8 cellular contexts compared by ENCODE assay signal in the genomic region with DNA sequence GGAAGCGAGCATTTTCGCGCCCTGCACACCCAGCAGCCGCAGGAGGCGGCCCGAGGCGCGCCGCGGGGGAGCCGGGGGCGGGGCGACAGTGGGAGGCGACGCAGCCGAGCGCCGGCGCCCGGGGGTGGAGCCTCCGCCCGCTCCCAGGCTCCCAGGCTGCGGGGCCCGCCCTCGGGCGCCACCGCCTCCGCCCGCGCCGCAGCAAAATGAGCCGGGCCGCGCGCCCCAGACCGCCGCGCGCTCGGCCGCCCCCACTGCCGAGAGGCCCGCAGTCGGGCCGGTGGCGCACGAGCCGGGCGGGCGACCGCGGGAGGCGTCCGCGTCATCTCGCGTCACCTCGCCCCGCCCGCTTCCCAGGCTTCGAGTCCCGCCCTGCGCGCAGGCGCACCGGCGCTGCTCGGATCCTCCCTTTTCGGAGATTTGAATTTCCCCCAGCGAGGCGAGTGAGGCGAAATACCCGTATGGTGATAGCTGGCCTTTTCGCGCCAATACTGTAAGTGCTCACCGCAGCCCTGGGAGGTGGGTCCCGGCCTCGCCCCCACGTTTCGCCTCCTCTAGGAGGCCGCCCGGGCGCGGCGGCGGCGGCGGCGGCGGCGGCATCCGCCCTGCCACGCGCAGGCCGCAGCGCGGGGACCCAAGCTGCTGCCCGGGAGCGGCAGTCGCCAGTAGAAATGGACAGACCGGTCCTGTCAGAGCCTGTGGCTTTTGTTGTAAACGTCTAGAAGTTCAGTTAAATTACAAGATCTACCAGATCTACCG. TPM values are rescaled to one million over a fixed set of nuclear protein-coding genes. Genes with fewer than 3 reads are reported as not detected.
DNase-seq lines count a peak whose midpoint lies in the region; ATAC-seq and TF ChIP-seq lines count a peak whose summit lies in the region.

A gene with protein sequence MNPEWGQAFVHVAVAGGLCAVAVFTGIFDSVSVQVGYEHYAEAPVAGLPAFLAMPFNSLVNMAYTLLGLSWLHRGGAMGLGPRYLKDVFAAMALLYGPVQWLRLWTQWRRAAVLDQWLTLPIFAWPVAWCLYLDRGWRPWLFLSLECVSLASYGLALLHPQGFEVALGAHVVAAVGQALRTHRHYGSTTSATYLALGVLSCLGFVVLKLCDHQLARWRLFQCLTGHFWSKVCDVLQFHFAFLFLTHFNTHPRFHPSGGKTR (plus strand): TSS at position 387 of the 759 bp plus-strand sequence. CDS start 9,309 bp downstream, outside the sequence.

- peak; percentile 31 for ATAC-seq in GM18508 (IDR thresholded peaks at IDR 0.05; ENCODE audit: insufficient read depth, unreplicated experiment)
- peak; percentile 44 for ATAC-seq in HG02973 (IDR thresholded peaks at IDR 0.05; ENCODE audit: unreplicated experiment)
- ATAC-seq in right cardiac atrium: peak; percentile 67 to 76

- H3K27ac ChIP-seq in right cardiac atrium (ENCODE audit: low read length): peak within 1 kb of the TSS; percentile 96
- H3K27ac ChIP-seq in rectal smooth muscle tissue (ENCODE audit: low read depth, low read length): peak within 1 kb of the TSS; percentile 98
- H3K27ac ChIP-seq in uterus: peak within 1 kb of the TSS; percentile 99

- H3K9me3 ChIP-seq in right cardiac atrium (ENCODE audit: control insufficient read depth, low read length): no peaks in the 10 kb centered on the region
- H3K9me3 ChIP-seq in uterus: no peaks in the 10 kb centered on the region

- H3K27me3 ChIP-seq in right cardiac atrium (ENCODE audit: control insufficient read depth, insufficient read depth) (no peaks in the 10 kb centered on the region), rectal smooth muscle tissue (ENCODE audit: control insufficient read depth, insufficient read depth, low read length) (no peaks in the 10 kb centered on the region), uterus (no peaks in the 10 kb centered on the region)

- peak; percentile 35 to 71 for TF ChIP-seq POLR2A in uterus (IDR thresholded peaks at IDR 0.05)

- WGBS in right cardiac atrium: under 1% methylated on average over 75 of the region's 103 CpGs

- peak; percentile 51 for DNase-seq in NCI-H187 treated with DMSO at 0.1 percent for 48 hours (lab: John Stamatoyannopoulos, UW)
- peak; percentile 69 to 95 (median 83) for DNase-seq in T-helper 2 cell
- peak in 57 of 58 donors; percentile 9 to 94 (median 76) for DNase-seq in anterior cingulate cortex (lab: John Stamatoyannopoulos, UW)
- DNase-seq in right cardiac atrium: peak; percentile 90 to 96 (median 92)
- DNase-seq in uterus: peak; percentile 87 to 88

- peak in 1 of 4 experiments; percentile 24 for TF ChIP-seq CTCF in uterus (IDR thresholded peaks at IDR 0.05)

- H3K4me1 ChIP-seq in right cardiac atrium (ENCODE audit: control insufficient read depth, insufficient read depth, low read length): peaks cover 12% of the 10 kb centered on the region
- peaks cover 10% of the 10 kb centered on the region for H3K4me1 ChIP-seq in rectal smooth muscle tissue (ENCODE audit: control insufficient read depth, insufficient read depth, low read length)
- peaks cover 0 to 5% of the 10 kb centered on the region in 2 donors for H3K4me1 ChIP-seq in uterus

- peak within 1 kb of the TSS; percentile 85 for H3K9ac ChIP-seq in rectal smooth muscle tissue (ENCODE audit: low read length)

- H3K36me3 ChIP-seq in rectal smooth muscle tissue (ENCODE audit: control insufficient read depth, insufficient read depth, low read length): no peaks in the 10 kb centered on the region
- H3K36me3 ChIP-seq in uterus: no peaks in the 10 kb centered on the region

- intact Hi-C loops in right cardiac atrium (cut with DNase I): no loop called here
- intact Hi-C loops in uterus (cut with DNase I; ENCODE audit: low total_unique reads): no loop called here

- H3K4me3 ChIP-seq in right cardiac atrium (ENCODE audit: low read length): peak within 1 kb of the TSS; percentile 78
- peak within 1 kb of the TSS; percentile 91 for H3K4me3 ChIP-seq in rectal smooth muscle tissue (ENCODE audit: low read length)
- peak within 1 kb of the TSS; percentile 52 to 96 for H3K4me3 ChIP-seq in uterus

RNA-seq across cellular contexts. Expression of the gene that starts here (rescaled TPM):
- total RNA-seq in right cardiac atrium: 10 to 100 TPM in 2 of 4 donors, 1 to 10 TPM in 2; 7.6 to 11.9 (median 10.4) TPM
- 6.8 TPM for polyA plus RNA-seq in right cardiac atrium
- total RNA-seq in uterus: 1 to 10 TPM in 3 of 4 donors, not detected in 1; 2.5 to 9.6 (median 6.2) TPM

Comparison
In these comparisons a context has a peak if more than half of its experiments do, and no peak if none do; other contexts are left out.
1. Peak in every context shown above with its lines: DNase-seq, ATAC-seq, H3K4me3 ChIP-seq and H3K27ac ChIP-seq.